ENCODE assay signal across 1 cellular context in the genomic region with DNA sequence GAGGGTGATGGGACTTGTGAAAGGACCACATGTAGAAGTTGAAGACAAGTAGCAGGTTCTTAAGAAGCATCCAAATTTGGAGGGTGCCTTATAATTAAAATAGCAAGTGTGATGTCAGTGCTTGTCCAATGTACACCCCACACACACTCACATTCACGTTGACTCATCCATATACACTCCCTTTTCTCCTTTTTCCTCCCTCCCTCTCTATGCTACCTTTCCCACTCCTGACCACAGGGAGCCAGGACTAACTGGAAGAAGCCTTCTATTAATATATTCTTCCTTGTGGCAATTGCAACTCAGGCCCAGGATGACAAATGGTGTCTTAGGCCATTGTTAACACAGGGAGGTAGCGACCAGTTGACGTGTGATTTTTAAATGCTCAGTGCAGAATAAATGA.
A peak's percentile ranks its signal among the peaks of the same experiment; 100 is the strongest.
TF ChIP-seq lines count a peak whose summit lies in the region.

No MANE protein-coding gene starts in this region.

TF ChIP-seq in SK-N-SH, 30 proteins besides CTCF, POLR2A, EP300 and RAD21 (continued from another document):
- TF ChIP-seq, protein P1, sequence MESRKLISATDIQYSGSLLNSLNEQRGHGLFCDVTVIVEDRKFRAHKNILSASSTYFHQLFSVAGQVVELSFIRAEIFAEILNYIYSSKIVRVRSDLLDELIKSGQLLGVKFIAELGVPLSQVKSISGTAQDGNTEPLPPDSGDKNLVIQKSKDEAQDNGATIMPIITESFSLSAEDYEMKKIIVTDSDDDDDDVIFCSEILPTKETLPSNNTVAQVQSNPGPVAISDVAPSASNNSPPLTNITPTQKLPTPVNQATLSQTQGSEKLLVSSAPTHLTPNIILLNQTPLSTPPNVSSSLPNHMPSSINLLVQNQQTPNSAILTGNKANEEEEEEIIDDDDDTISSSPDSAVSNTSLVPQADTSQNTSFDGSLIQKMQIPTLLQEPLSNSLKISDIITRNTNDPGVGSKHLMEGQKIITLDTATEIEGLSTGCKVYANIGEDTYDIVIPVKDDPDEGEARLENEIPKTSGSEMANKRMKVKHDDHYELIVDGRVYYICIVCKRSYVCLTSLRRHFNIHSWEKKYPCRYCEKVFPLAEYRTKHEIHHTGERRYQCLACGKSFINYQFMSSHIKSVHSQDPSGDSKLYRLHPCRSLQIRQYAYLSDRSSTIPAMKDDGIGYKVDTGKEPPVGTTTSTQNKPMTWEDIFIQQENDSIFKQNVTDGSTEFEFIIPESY (IDR thresholded peaks at IDR 0.05; ENCODE audit: borderline replicate concordance, low read depth), result no peak
- TF ChIP-seq JUND (IDR thresholded peaks at IDR 0.05) (peak; percentile 21; the same call in 1 of the 2 replicates), TEAD4 (IDR thresholded peaks at IDR 0.05; ENCODE audit: borderline replicate concordance, insufficient read depth) (no peak), GABPA (IDR thresholded peaks at IDR 0.05; ENCODE audit: low read depth) (no peak), FOSL2 (IDR thresholded peaks at IDR 0.05; ENCODE audit: borderline replicate concordance, low read depth) (peak; percentile 28; the same call in 1 of the 2 replicates), NFIC (IDR thresholded peaks at IDR 0.05; ENCODE audit: borderline replicate concordance) (no peak), FOXJ3 (CRISPR knock-in tag; IDR thresholded peaks at IDR 0.05) (no peak)
- TF ChIP-seq, protein P2, sequence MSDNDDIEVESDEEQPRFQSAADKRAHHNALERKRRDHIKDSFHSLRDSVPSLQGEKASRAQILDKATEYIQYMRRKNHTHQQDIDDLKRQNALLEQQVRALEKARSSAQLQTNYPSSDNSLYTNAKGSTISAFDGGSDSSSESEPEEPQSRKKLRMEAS (IDR thresholded peaks at IDR 0.05; ENCODE audit: low read depth), result no peak
